In genomic region chr2:103868394-103868793, GRCh38 we compare ENCODE assay signal across 31 cellular contexts.
"Had no signal": no experiment of that assay in that cellular context is flagged by ENCODE, and none has a peak within 500 bp of the region (broad histone marks: within the 10 kb centered on the region; RNA-seq: fewer than 3 reads in every experiment).

No MANE protein-coding gene starts in this region.

- H3K4me1 ChIP-seq: adrenal gland, body of pancreas, breast epithelium had no signal

- H3K4me3 ChIP-seq: adrenal gland, body of pancreas, breast epithelium had no signal

- H3K27me3 ChIP-seq: adrenal gland, body of pancreas, brain microvascular endothelial cell, breast epithelium had no signal

- H3K9me3 ChIP-seq: adrenal gland, body of pancreas, breast epithelium had no signal

- H3K27ac ChIP-seq: adrenal gland, body of pancreas, brain microvascular endothelial cell, breast epithelium, VCaP had no signal

- H3K36me3 ChIP-seq: adrenal gland, brain microvascular endothelial cell, breast epithelium had no signal

- DNase-seq: activated B cell treated with CpG ODN at 0.5 μM for 24 hours; activated CD4-positive, alpha-beta memory T cell treated with anti-CD3 and anti-CD28 coated beads for 36 hours; activated CD4-positive, alpha-beta T cell treated with anti-CD3 and anti-CD28 coated beads for 4 hours; activated CD4-positive, alpha-beta T cell treated with anti-CD3 and anti-CD28 coated beads, Interleukin-2, amount 10 ng/mL, durations not matched to agents 24 days and 14 days; activated CD4-positive, alpha-beta T cell treated with anti-CD3 and anti-CD28 coated beads, Interleukin-2, amount 50 U/mL, for 1 hour; activated CD4-positive, alpha-beta T cell treated with anti-CD3 and anti-CD28 coated beads, Interleukin-2, amount 50 U/mL, for 4 hours; activated CD4-positive, CD25-positive, alpha-beta regulatory T cell treated with anti-CD3 and anti-CD28 coated beads, Interleukin-2, amount 50 U/mL, for 72 hours; activated CD8-positive, alpha-beta memory T cell treated with anti-CD3 and anti-CD28 coated beads, Interleukin-2, amount 50 U/mL, for 4 hours; activated CD8-positive, alpha-beta T cell treated with anti-CD3 and anti-CD28 coated beads for 36 hours; activated effector memory CD4-positive, alpha-beta T cell treated with anti-CD3 and anti-CD28 coated beads, Interleukin-2, amount 50 U/mL, for 16 hours; activated gamma-delta T cell treated with Interleukin-2 at 50 U/mL for 16 hours; activated naive CD4-positive, alpha-beta T cell; activated naive CD4-positive, alpha-beta T cell treated with anti-CD3 and anti-CD28 coated beads for 36 hours; activated naive CD4-positive, alpha-beta T cell treated with anti-CD3 and anti-CD28 coated beads, Interleukin-2, amount 50 U/mL, for 16 hours; activated naive CD8-positive, alpha-beta T cell treated with anti-CD3 and anti-CD28 coated beads for 36 hours; activated T-cell treated with anti-CD3 and anti-CD28 coated beads for 4 hours; activated T-cell treated with anti-CD3 and anti-CD28 coated beads, Interleukin-2, amount 50 U/mL, for 1 hour; activated T-cell treated with anti-CD3 and anti-CD28 coated beads, Interleukin-2, amount 50 U/mL, for 4 hours; activated T-cell treated with anti-CD3 and anti-CD28 coated beads, Interleukin-2, amount 50 U/mL, for 72 hours; adrenal gland; amniotic stem cell; aorta; body of pancreas; brain microvascular endothelial cell; central memory CD4-positive, alpha-beta T cell; T-helper 17 cell; T-helper 9 cell had no signal

- ATAC-seq: activated CD8-positive, alpha-beta T cell treated with anti-CD3 and anti-CD28 coated beads for 36 hours; activated naive CD4-positive, alpha-beta T cell treated with anti-CD3 and anti-CD28 coated beads, Interleukin-2, amount 50 U/mL, for 72 hours; activated T-cell treated with anti-CD3 and anti-CD28 coated beads, Interleukin-2, amount 50 U/mL, for 4 hours; activated T-cell treated with anti-CD3 and anti-CD28 coated beads, Interleukin-2, amount 50 U/mL, for 72 hours; activated T-helper 17 cell treated with anti-CD3 and anti-CD28 coated beads, Interleukin-2, amount 50 U/mL, for 72 hours; body of pancreas; T-helper 17 cell had no signal
